ENCODE assay signal across 22 cellular contexts in genomic region chr10:57822965-57823364, GRCh38.
"Had no signal": no experiment of that assay in that cellular context is flagged by ENCODE, and none has a peak within 500 bp of the region (broad histone marks: within the 10 kb centered on the region; RNA-seq: fewer than 3 reads in every experiment).

No MANE protein-coding gene starts in this region.

- H3K27ac ChIP-seq: HL-60, SJSA1, SK-N-MC had no signal

- H3K36me3 ChIP-seq: SJSA1 had no signal

- H3K4me3 ChIP-seq: SJSA1, SK-N-MC had no signal

- H3K9me3 ChIP-seq: SJSA1 had no signal

- DNase-seq: KBM-7, MV-4-11, NCI-H1048, NCI-H1105, NCI-H1417, NCI-H1436 treated with DMSO at 0.1 percent for 48 hours, NCI-H1694, NCI-H187 treated with DMSO at 0.1 percent for 48 hours, NCI-H2029 treated with DMSO at 0.1 percent for 48 hours, NCI-H2171, NCI-H226, NCI-H446, NCI-H510A, NCI-H524 treated with DMSO at 0.1 percent for 48 hours, NCI-H69, NCI-H774, Right ventricle myocardium superior, RPMI8226, SIG-M5 had no signal

- H3K4me1 ChIP-seq: SJSA1 had no signal

- H3K27me3 ChIP-seq: SJSA1 had no signal
